27 cellular contexts compared by ENCODE assay signal in genomic region chr20:57145089-57145631, GRCh38.
"Had no signal": no experiment of that assay in that cellular context is flagged by ENCODE, and none has a peak within 500 bp of the region (broad histone marks: within the 10 kb centered on the region; RNA-seq: fewer than 3 reads in every experiment).

No MANE protein-coding gene starts in this region.

- H3K36me3 ChIP-seq: heart right ventricle, left ventricle myocardium inferior, pancreas, prostate gland, stomach, thyroid gland, transverse colon, upper lobe of right lung, uterus had no signal

- H3K9me3 Mint-ChIP-seq: mesothelial cell of epicardium, natural killer cell, nephron progenitor cell had no signal

- H3K79me2 ChIP-seq: hepatocyte had no signal

- H3K27me3 ChIP-seq: hepatocyte, pancreas, testis, thyroid gland, upper lobe of right lung, uterus had no signal

- H3K4me1 Mint-ChIP-seq: naive B cell; stimulated activated naive B cell treated with anti-CD40 and anti-IgM and Interleukin-4, amounts not matched to agents 10 μg/mL and 1 μg/mL and 100 μg/mL, for 72 hours had no signal

- H3K4me3 Mint-ChIP-seq: mesothelial cell of epicardium; naive B cell; natural killer cell; nephron progenitor cell; stimulated activated naive B cell treated with anti-CD40 and anti-IgM and Interleukin-4, amounts not matched to agents 10 μg/mL and 1 μg/mL and 100 μg/mL, for 72 hours had no signal

- H3K4me1 ChIP-seq: pancreas, prostate gland, stomach, testis, transverse colon, uterus had no signal

- H3K27ac Mint-ChIP-seq: mesothelial cell of epicardium; natural killer cell; stimulated activated naive B cell treated with anti-CD40 and anti-IgM and Interleukin-4, amounts not matched to agents 10 μg/mL and 1 μg/mL and 100 μg/mL, for 72 hours had no signal

- H3K4me3 ChIP-seq: heart right ventricle, hepatocyte, left ventricle myocardium inferior, lung, pancreas, prostate gland, stomach, testis, thyroid gland, transverse colon, upper lobe of right lung, uterus had no signal

- H3K36me3 Mint-ChIP-seq: mesothelial cell of epicardium; naive B cell; natural killer cell; stimulated activated naive B cell treated with anti-CD40 and anti-IgM and Interleukin-4, amounts not matched to agents 10 μg/mL and 1 μg/mL and 100 μg/mL, for 72 hours had no signal

- FAIRE-seq: pancreas had no signal

- H3K4me2 ChIP-seq: hepatocyte had no signal

- H3K9me3 ChIP-seq: heart right ventricle, left ventricle myocardium inferior, pancreas, prostate gland, testis, thyroid gland, transverse colon, upper lobe of right lung, uterus had no signal

- H2AFZ ChIP-seq: hepatocyte had no signal

- DNase-seq: heart right ventricle; islet precursor cell; left ventricle myocardium inferior; mesendoderm; naive B cell; natural killer cell; nephron progenitor cell; nucleus accumbens; pancreas; retina; right cardiac atrium; stimulated activated CD4-positive, alpha-beta T cell treated with anti-CD3 and anti-CD28 coated beads, Interleukin-12 subunit alpha, Interleukin-12 subunit beta, amount 100 ng/mL, for 4 hours; stimulated activated CD4-positive, alpha-beta T cell treated with anti-CD3 and anti-CD28 coated beads, Interleukin-15, amount 100 ng/mL, for 24 hours; stimulated activated CD4-positive, alpha-beta T cell treated with anti-CD3 and anti-CD28 coated beads, Interleukin-2, amount 100 ng/mL, for 24 hours; stimulated activated CD4-positive, alpha-beta T cell treated with anti-CD3 and anti-CD28 coated beads, Interleukin-4, amount 100 ng/mL, for 1 hour; stimulated activated naive B cell treated with anti-CD40 and anti-IgM and Interleukin-4, amounts not matched to agents 10 μg/mL and 1 μg/mL and 100 μg/mL, for 72 hours; stimulated activated naive CD8-positive, alpha-beta T cell treated with anti-CD3 and anti-CD28 coated beads, Interleukin-15, Interleukin-2, amounts not matched to agents 100 U/mL and 50 U/mL, for 24 hours; stomach; testis; thyroid gland; transverse colon; upper lobe of right lung; uterus had no signal

- H3K27ac ChIP-seq: heart right ventricle, hepatocyte, left ventricle myocardium inferior, pancreas, prostate gland, stomach, testis, thyroid gland, transverse colon, upper lobe of right lung, uterus had no signal

- ATAC-seq: heart right ventricle; pancreas; right cardiac atrium; stimulated activated naive B cell treated with anti-CD40 and anti-IgM and Interleukin-4, amounts not matched to agents 10 μg/mL and 1 μg/mL and 100 μg/mL, for 72 hours; stimulated activated naive CD8-positive, alpha-beta T cell treated with anti-CD3 and anti-CD28 coated beads, Interleukin-15, Interleukin-2, amounts not matched to agents 100 U/mL and 50 U/mL, for 24 hours; upper lobe of right lung had no signal
